ENCODE assay signal across 8 cellular contexts in genomic region chr22:50507421-50507990, GRCh38.
DNase-seq lines count a peak whose midpoint lies in the region; ATAC-seq lines count a peak whose summit lies in the region.

LMF2 (minus strand) TSS chr22:50507702; CDS start chr22:50507675, 27 bp downstream.

- peak within 1 kb of the TSS; percentile 89 for H3K27ac ChIP-seq in layer of hippocampus (ENCODE audit: low read depth, low read length)

- H3K27me3 ChIP-seq in layer of hippocampus (ENCODE audit: control insufficient read depth, insufficient read depth, low read length) = no peaks in the 10 kb centered on the region

- ATAC-seq in GM21723 (IDR thresholded peaks at IDR 0.05; ENCODE audit: unreplicated experiment) = peak; percentile 43

- DNase-seq in DMS153 treated with DMSO at 0.1 percent for 48 hours (lab: John Stamatoyannopoulos, UW; ENCODE audit: unreplicated experiment) (peak; percentile 88), LoVo (ENCODE audit: low spot score) (peak; percentile 84), EL (no peak)
- DNase-seq in activated CD4-positive, CD25-positive, alpha-beta regulatory T cell (lab: John Stamatoyannopoulos, UW) = peak; percentile 100
- DNase-seq in central memory CD4-positive, alpha-beta T cell = peak; percentile 88
- peak; percentile 95 to 96 for DNase-seq in stimulated activated CD4-positive, alpha-beta T cell treated with anti-CD3 and anti-CD28 coated beads, Interleukin-1b, Interleukin-23, amount 100 ng/mL, for 4 hours (ENCODE audit: low read depth in 2 of 2)
